ENCODE assay signal across 15 cellular contexts in genomic region chr14:91088585-91088984, GRCh38. TPM values are rescaled to one million over a fixed set of nuclear protein-coding genes. Genes with fewer than 3 reads are reported as not detected.
A peak's percentile ranks its signal among the peaks of the same experiment; 100 is the strongest.
DNase-seq lines count a peak whose midpoint lies in the region; ATAC-seq and TF ChIP-seq lines count a peak whose summit lies in the region.
"Had no signal": no experiment of that assay in that cellular context is flagged by ENCODE, and none has a peak within 500 bp of the region (broad histone marks: within the 10 kb centered on the region; RNA-seq: fewer than 3 reads in every experiment).

No MANE protein-coding gene starts in this region.

- no peak overlapping the region for H3K56ac ChIP-seq in H9 (ENCODE audit: insufficient read length, low read depth, low read length)

- H3K9me3 Mint-ChIP-seq in H9, result peaks cover 0 to 2% of the 10 kb centered on the region in 2 experiments; a peak in 1 of 5 replicates
- no peaks in the 10 kb centered on the region for H3K9me3 Mint-ChIP-seq in T-helper 2 cell treated with Interferon-gamma antibody and Interleukin-4, amounts not matched to agents 5 μg/mL and 100 μg/mL, for 36 hours
- H3K9me3 Mint-ChIP-seq: CD4-positive, alpha-beta memory T cell had no signal

- H2BK5ac ChIP-seq in H9 (ENCODE audit: insufficient read length, low read length), result no peak overlapping the region

- no peak overlapping the region for H3T11ph ChIP-seq in H9 (ENCODE audit: low read length)

- H3K14ac ChIP-seq in H9 (ENCODE audit: insufficient read depth, low read length), result no peak overlapping the region; the same call in 1 of the 2 replicates

- peak overlapping the region; percentile 57 for H2AK5ac ChIP-seq in H9 (ENCODE audit: insufficient read length, low read length)

- H4K20me1 ChIP-seq in H9 (ENCODE audit: control insufficient read depth, insufficient read depth, insufficient read length), result no peaks in the 10 kb centered on the region
- H4K20me1 ChIP-seq: BLaER1 treated with 17β-estradiol and CSF1 and Interleukin-3, amounts not matched to agents 10 nM and 100 nM had no signal

- H3K4me2 ChIP-seq in H9 (ENCODE audit: insufficient read depth, insufficient read length, low read length), result no peak overlapping the region
- H3K4me2 ChIP-seq: BLaER1 treated with 17β-estradiol and CSF1 and Interleukin-3, amounts not matched to agents 10 nM and 100 nM had no signal

- no CpG with 5 or more reads among the region's 4 CpGs for WGBS in H9 (ENCODE audit: extremely low coverage, insufficient read length, low lambda C conversion rate)
- 82% methylated on average over 4 of the region's 4 CpGs; no CpG with 5 or more reads in 1 of the 2 donors for WGBS in transverse colon (ENCODE audit: low coverage in 1 of 2), 2 donors

- no peaks in the 10 kb centered on the region; the same call in 1 of the 2 replicates for H3K27me3 Mint-ChIP-seq in H9 (ENCODE audit: low read depth)
- H3K27me3 Mint-ChIP-seq in T-helper 2 cell treated with Interferon-gamma antibody and Interleukin-4, amounts not matched to agents 5 μg/mL and 100 μg/mL, for 36 hours (ENCODE audit: low read depth), result no peaks in the 10 kb centered on the region
- H3K27me3 Mint-ChIP-seq: CD4-positive, alpha-beta memory T cell had no signal

- H3K27ac ChIP-seq in H9 (ENCODE audit: insufficient read length, low read depth, low read length) (no peak overlapping the region), neutrophil (peak overlapping the region; percentile 93), transverse colon (peak overlapping the region; percentile 83 to 86 (median 84))
- H3K27ac ChIP-seq: BLaER1 treated with 17β-estradiol and CSF1 and Interleukin-3, amounts not matched to agents 10 nM and 100 nM; HL-60 had no signal

- H3K4me3 ChIP-seq in neutrophil (ENCODE audit: low read depth in 1 of 2, low read length in 1 of 2), result peak overlapping the region in 1 of 2 experiments; percentile 40
- H3K4me3 ChIP-seq in transverse colon, result no peak overlapping the region
- H3K4me3 ChIP-seq: BLaER1 treated with 17β-estradiol and CSF1 and Interleukin-3, amounts not matched to agents 10 nM and 100 nM; HAP-1 had no signal

- H3K27me3 ChIP-seq in H9 (ENCODE audit: insufficient read depth, low read length), result no peaks in the 10 kb centered on the region
- H3K27me3 ChIP-seq in neutrophil, result no peaks in the 10 kb centered on the region
- H3K27me3 ChIP-seq in transverse colon, result no peaks in the 10 kb centered on the region
- H3K27me3 ChIP-seq: BLaER1 treated with 17β-estradiol and CSF1 and Interleukin-3, amounts not matched to agents 10 nM and 100 nM had no signal

- H3K4me1 ChIP-seq in H9 (ENCODE audit: insufficient read depth, low read length) (no peaks in the 10 kb centered on the region), neutrophil (ENCODE audit: control insufficient read depth in 1 of 2, insufficient read depth in 1 of 2, low read depth in 1 of 2, low read length in 1 of 2) (peaks cover 43 to 48% of the 10 kb centered on the region in 2 experiments), transverse colon (peaks cover 12 to 47% (median 36%) of the 10 kb centered on the region in 4 donors)
- H3K4me1 ChIP-seq: BLaER1 treated with 17β-estradiol and CSF1 and Interleukin-3, amounts not matched to agents 10 nM and 100 nM; HAP-1 had no signal

- no peak overlapping the region for H3K18ac ChIP-seq in H9 (ENCODE audit: insufficient read length, low read depth, low read length)

- ATAC-seq in left colon, result peak; percentile 19
- no peak for ATAC-seq in GM19023 (IDR thresholded peaks at IDR 0.05; ENCODE audit: unreplicated experiment)

- no peak overlapping the region for H2BK12ac ChIP-seq in H9 (ENCODE audit: insufficient read length, low read depth, low read length)

- no peak overlapping the region for H3K9ac ChIP-seq in H9 (ENCODE audit: extremely low read depth, insufficient read length, low read length)
- H3K9ac ChIP-seq: BLaER1 treated with 17β-estradiol and CSF1 and Interleukin-3, amounts not matched to agents 10 nM and 100 nM had no signal

- no peaks in the 10 kb centered on the region for H3K23me2 ChIP-seq in H9 (ENCODE audit: insufficient read length, low read depth, low read length, poor library complexity, severe bottlenecking)

- H3K36me3 Mint-ChIP-seq in H9 (ENCODE audit: insufficient read depth in 1 of 3, low read depth in 3 of 3), result peaks cover 0 to 2% (median 0%) of the 10 kb centered on the region in 3 experiments; a peak in 1 of 7 replicates
- peaks cover 8% of the 10 kb centered on the region for H3K36me3 Mint-ChIP-seq in T-helper 2 cell treated with Interferon-gamma antibody and Interleukin-4, amounts not matched to agents 5 μg/mL and 100 μg/mL, for 36 hours (ENCODE audit: low read depth)
- H3K36me3 Mint-ChIP-seq: CD4-positive, alpha-beta memory T cell had no signal

- intact Hi-C loops in left colon (cut with DNase I, micrococcal nuclease), result no loop called here
- intact Hi-C loops in transverse colon (cut with DNase I; ENCODE audit: low total_unique reads), result no loop called here

- no peaks in the 10 kb centered on the region for H3K79me1 ChIP-seq in H9 (ENCODE audit: insufficient read depth, low read depth, low read length, poor library complexity, severe bottlenecking)

- H3K4ac ChIP-seq in H9 (ENCODE audit: low read depth, low read length), result no peak overlapping the region

- no peak overlapping the region for H4K91ac ChIP-seq in H9 (ENCODE audit: insufficient read length, low read depth, low read length)

- TF ChIP-seq EP300 in transverse colon (IDR thresholded peaks at IDR 0.05; ENCODE audit: low read depth), result no peak

- H4K5ac ChIP-seq in H9 (ENCODE audit: insufficient read length, low read depth, low read length), result no peak overlapping the region

- no peaks in the 10 kb centered on the region for H3K9me3 ChIP-seq in H9 (ENCODE audit: control insufficient read depth, low read depth, low read length)
- no peaks in the 10 kb centered on the region for H3K9me3 ChIP-seq in neutrophil
- H3K9me3 ChIP-seq in transverse colon, result no peaks in the 10 kb centered on the region
- H3K9me3 ChIP-seq: BLaER1 treated with 17β-estradiol and CSF1 and Interleukin-3, amounts not matched to agents 10 nM and 100 nM; HAP-1 had no signal

- H3K23ac ChIP-seq in H9 (ENCODE audit: insufficient read length, low read depth, low read length), result no peak overlapping the region

- H2BK20ac ChIP-seq in H9 (ENCODE audit: low read depth, low read length, poor library complexity, severe bottlenecking), result no peak overlapping the region

- in situ Hi-C loops in transverse colon (cut with MboI; ENCODE audit: low pct_ligation_motif_present in 1 of 4, low pct_unique_long_range_greater_than_20kb in 1 of 4, low sequenced_read_pairs in 3 of 4), result no loop called here

- no peaks in the 10 kb centered on the region for H3K4me1 Mint-ChIP-seq in H9
- H3K4me1 Mint-ChIP-seq in T-helper 2 cell treated with Interferon-gamma antibody and Interleukin-4, amounts not matched to agents 5 μg/mL and 100 μg/mL, for 36 hours (ENCODE audit: low read depth), result peaks cover 22% of the 10 kb centered on the region

- TF ChIP-seq CTCF in H9 (conservative IDR thresholded peaks at IDR 0.05), result no peak
- no peak for TF ChIP-seq CTCF in neutrophil (IDR thresholded peaks at IDR 0.05)
- no peak for TF ChIP-seq CTCF in transverse colon (IDR thresholded peaks at IDR 0.05)

- no peak for TF ChIP-seq POLR2A in transverse colon (IDR thresholded peaks at IDR 0.05)

- no peak overlapping the region for H3K27ac Mint-ChIP-seq in H9
- no peak overlapping the region for H3K27ac Mint-ChIP-seq in T-helper 2 cell treated with Interferon-gamma antibody and Interleukin-4, amounts not matched to agents 5 μg/mL and 100 μg/mL, for 36 hours
- H3K27ac Mint-ChIP-seq: CD4-positive, alpha-beta memory T cell had no signal

- no peak overlapping the region for H2BK15ac ChIP-seq in H9 (ENCODE audit: low read depth, low read length)

- H3K4me3 Mint-ChIP-seq in H9, result no peak overlapping the region
- H3K4me3 Mint-ChIP-seq in T-helper 2 cell treated with Interferon-gamma antibody and Interleukin-4, amounts not matched to agents 5 μg/mL and 100 μg/mL, for 36 hours, result no peak overlapping the region
- H3K4me3 Mint-ChIP-seq: CD4-positive, alpha-beta memory T cell had no signal

- no peak for DNase-seq in H9
- DNase-seq in left colon, result peak in 1 of 2 donors; percentile 54
- DNase-seq in transverse colon, result no peak
- no peak for DNase-seq in stimulated activated CD8-positive, alpha-beta memory T cell treated with anti-CD3 and anti-CD28 coated beads, Interleukin-4, amount 100 ng/mL, for 48 hours
- DNase-seq in T-helper 2 cell treated with Interferon-gamma antibody and Interleukin-4, amounts not matched to agents 5 μg/mL and 100 μg/mL, for 36 hours (ENCODE audit: low spot score), result no peak
- DNase-seq: ACHN; CD4-positive, alpha-beta memory T cell; DMS79 treated with DMSO at 0.1 percent for 48 hours; EL; GOT3 had no signal

- H3K36me3 ChIP-seq in neutrophil (no peaks in the 10 kb centered on the region), transverse colon (no peaks in the 10 kb centered on the region)
- H3K36me3 ChIP-seq: BLaER1 treated with 17β-estradiol and CSF1 and Interleukin-3, amounts not matched to agents 10 nM and 100 nM; HAP-1 had no signal

- H2BK120ac ChIP-seq in H9 (ENCODE audit: low read depth, low read length, poor library complexity, severe bottlenecking), result no peak overlapping the region

- no peaks in the 10 kb centered on the region for H3K79me2 ChIP-seq in H9 (ENCODE audit: insufficient read depth, low read length)

- H4K8ac ChIP-seq in H9 (replicated peaks; ENCODE audit: insufficient read length, low read depth, low read length), result no peak overlapping the region

- no peak overlapping the region for H2AFZ ChIP-seq in H9 (ENCODE audit: low read length)

RNA-seq across cellular contexts. Expression of gene DGLUCY, which starts 25.3 kb away (rescaled TPM):
- 24.8 and 29.6 TPM in 2 replicates for total RNA-seq in H9 (2021)
- 100 to 1,000 TPM in 1 of 2 donors, 10 to 100 TPM in 1; 98.7 to 107 TPM for total RNA-seq in left colon
- total RNA-seq in transverse colon, result 100 to 1,000 TPM in 2 of 4 donors, 10 to 100 TPM in 2; 62.1 to 229 (median 102) TPM

RNA-seq across cellular contexts. Expression of gene RPS6KA5, which starts 28.1 kb away (rescaled TPM):
- total RNA-seq in H9 (2021), result 3.7 and 3.8 TPM in 2 replicates
- total RNA-seq in left colon, result 10 to 100 TPM; 22.1 to 23.3 TPM
- total RNA-seq in transverse colon, result 10 to 100 TPM in 3 of 4 donors, 1 to 10 TPM in 1; 7.5 to 32.8 (median 28.0) TPM
